Comparison of ENCODE assay signal across 1 cellular context in the genomic region with DNA sequence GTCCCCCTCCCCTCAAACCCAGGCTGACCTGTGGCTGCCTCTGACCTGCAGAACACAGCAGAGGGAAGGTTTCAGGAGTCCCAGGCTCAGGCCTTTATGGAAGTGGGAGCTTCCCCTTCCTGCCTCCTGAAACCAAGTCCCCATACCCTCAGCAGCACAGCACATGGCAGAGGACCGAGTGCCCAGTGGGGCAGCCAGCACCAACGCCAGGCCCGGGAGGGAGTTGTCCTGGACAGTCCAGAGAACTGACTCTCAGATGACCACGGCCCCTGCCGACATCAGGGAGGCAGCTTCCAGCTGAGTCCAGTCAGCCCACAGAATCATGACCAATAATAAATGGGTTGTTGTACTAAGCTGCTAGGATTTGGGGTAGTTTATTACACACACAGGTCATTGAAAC.
TF ChIP-seq lines count a peak whose summit lies in the region.

No MANE protein-coding gene starts in this region.

TF ChIP-seq in HepG2, 621 proteins besides CTCF, POLR2A, EP300 and RAD21 (continued from another document):
- no peak for TF ChIP-seq HNRNPLL (IDR thresholded peaks at IDR 0.05; ENCODE audit: low read depth, low read length, poor library complexity, severe bottlenecking)
- TF ChIP-seq, protein P1, sequence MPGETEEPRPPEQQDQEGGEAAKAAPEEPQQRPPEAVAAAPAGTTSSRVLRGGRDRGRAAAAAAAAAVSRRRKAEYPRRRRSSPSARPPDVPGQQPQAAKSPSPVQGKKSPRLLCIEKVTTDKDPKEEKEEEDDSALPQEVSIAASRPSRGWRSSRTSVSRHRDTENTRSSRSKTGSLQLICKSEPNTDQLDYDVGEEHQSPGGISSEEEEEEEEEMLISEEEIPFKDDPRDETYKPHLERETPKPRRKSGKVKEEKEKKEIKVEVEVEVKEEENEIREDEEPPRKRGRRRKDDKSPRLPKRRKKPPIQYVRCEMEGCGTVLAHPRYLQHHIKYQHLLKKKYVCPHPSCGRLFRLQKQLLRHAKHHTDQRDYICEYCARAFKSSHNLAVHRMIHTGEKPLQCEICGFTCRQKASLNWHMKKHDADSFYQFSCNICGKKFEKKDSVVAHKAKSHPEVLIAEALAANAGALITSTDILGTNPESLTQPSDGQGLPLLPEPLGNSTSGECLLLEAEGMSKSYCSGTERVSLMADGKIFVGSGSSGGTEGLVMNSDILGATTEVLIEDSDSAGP (CRISPR knock-in tag; IDR thresholded peaks at IDR 0.05; ENCODE audit: borderline replicate concordance), result no peak
